ENCODE assay signal across 1 cellular context in genomic region chr17:65750678-65751077, GRCh38.
TF ChIP-seq lines count a peak whose summit lies in the region.

No MANE protein-coding gene starts in this region.

TF ChIP-seq in HepG2, 621 proteins besides CTCF, POLR2A, EP300 and RAD21 (continued from another document and continues in another):
- TF ChIP-seq FOXO1 (CRISPR knock-in tag; IDR thresholded peaks at IDR 0.05) (peak; percentile 77; the same call in 1 of the 2 replicates), NFYC (CRISPR knock-in tag; IDR thresholded peaks at IDR 0.05) (0 out of 2 replicates have a peak, but pooled peaks have one; percentile 22), PRDM10 (CRISPR knock-in tag; IDR thresholded peaks at IDR 0.05; ENCODE audit: low read depth) (no peak), NPAS2 (CRISPR knock-in tag; IDR thresholded peaks at IDR 0.05; ENCODE audit: borderline replicate concordance) (no peak), NFIB (CRISPR knock-in tag; IDR thresholded peaks at IDR 0.05; ENCODE audit: borderline replicate concordance) (no peak), SOX5 (CRISPR knock-in tag; IDR thresholded peaks at IDR 0.05; ENCODE audit: borderline replicate concordance) (peak; percentile 89; the same call in 1 of the 2 replicates), DZIP1 (CRISPR knock-in tag; IDR thresholded peaks at IDR 0.05) (no peak), ZSCAN9 (CRISPR knock-in tag; IDR thresholded peaks at IDR 0.05; ENCODE audit: borderline replicate concordance) (no peak), CCAR2 (optimal IDR thresholded peaks at IDR 0.05; ENCODE audit: low read depth, low read length) (peak; percentile 40), ZNF503 (CRISPR knock-in tag; IDR thresholded peaks at IDR 0.05) (peak; percentile 87; the same call in 1 of the 2 replicates), TEAD3 (CRISPR knock-in tag; optimal IDR thresholded peaks at IDR 0.05; ENCODE audit: borderline replicate concordance) (peak; percentile 92), ZNF766 (CRISPR knock-in tag; IDR thresholded peaks at IDR 0.05; ENCODE audit: borderline replicate concordance) (no peak), SOX6 (IDR thresholded peaks at IDR 0.05) (no peak), SOX6 (CRISPR knock-in tag; IDR thresholded peaks at IDR 0.05) (peak; percentile 78), CBFB (CRISPR knock-in tag; IDR thresholded peaks at IDR 0.05) (peak; percentile 96), TEAD2 (CRISPR knock-in tag; IDR thresholded peaks at IDR 0.05) (no peak), KLF11 (CRISPR knock-in tag; IDR thresholded peaks at IDR 0.05) (0 out of 2 replicates have a peak, but pooled peaks have one; percentile 40), ZNF34 (CRISPR knock-in tag; IDR thresholded peaks at IDR 0.05; ENCODE audit: borderline replicate concordance) (no peak), DPF2 (CRISPR knock-in tag; IDR thresholded peaks at IDR 0.05; ENCODE audit: borderline replicate concordance, low read depth) (peak; percentile 58; the same call in 1 of the 2 replicates), PPARG (CRISPR knock-in tag; conservative IDR thresholded peaks at IDR 0.05) (peak; percentile 61; the same call in 1 of the 2 replicates), HNF4A (CRISPR knock-in tag; IDR thresholded peaks at IDR 0.05) (peak; percentile 51; the same call in 1 of the 2 replicates), LBX2 (CRISPR knock-in tag; IDR thresholded peaks at IDR 0.05; ENCODE audit: borderline replicate concordance) (no peak), ARID5B (CRISPR knock-in tag; IDR thresholded peaks at IDR 0.05) (peak; percentile 97), GATAD2A (CRISPR knock-in tag; IDR thresholded peaks at IDR 0.05) (peak; percentile 97), MLX (CRISPR knock-in tag; IDR thresholded peaks at IDR 0.05) (peak; percentile 82), ARID3A (IDR thresholded peaks at IDR 0.05; ENCODE audit: low read depth, low read length) (no peak), ZSCAN5A (CRISPR knock-in tag; IDR thresholded peaks at IDR 0.05; ENCODE audit: borderline replicate concordance) (no peak), PBX2 (CRISPR knock-in tag; IDR thresholded peaks at IDR 0.05) (peak; percentile 59; the same call in 1 of the 2 replicates), TCF7 (IDR thresholded peaks at IDR 0.05; ENCODE audit: low read depth) (peak; percentile 96), ZBTB37 (CRISPR knock-in tag; IDR thresholded peaks at IDR 0.05) (peak; percentile 69; the same call in 1 of the 2 replicates), HMG20A (CRISPR knock-in tag; IDR thresholded peaks at IDR 0.05; ENCODE audit: borderline replicate concordance) (peak; percentile 96), IRF1 (CRISPR knock-in tag; IDR thresholded peaks at IDR 0.05; ENCODE audit: low read depth) (no peak), CEBPG (CRISPR knock-in tag; IDR thresholded peaks at IDR 0.05) (peak; percentile 26; the same call in 1 of the 2 replicates), FOSL2 (CRISPR knock-in tag; IDR thresholded peaks at IDR 0.05) (peak; percentile 91), SSRP1 (CRISPR knock-in tag; IDR thresholded peaks at IDR 0.05) (peak; percentile 60; the same call in 1 of the 2 replicates), SCMH1 (CRISPR knock-in tag; IDR thresholded peaks at IDR 0.05; ENCODE audit: borderline replicate concordance) (no peak), ASH2L (IDR thresholded peaks at IDR 0.05; ENCODE audit: insufficient read length, low read depth, low read length) (peak; percentile 41), ZKSCAN8 (CRISPR knock-in tag; IDR thresholded peaks at IDR 0.05; ENCODE audit: borderline replicate concordance) (peak; percentile 46; the same call in 1 of the 2 replicates)
